Comparison of ENCODE assay signal across 19 cellular contexts in the genomic region with DNA sequence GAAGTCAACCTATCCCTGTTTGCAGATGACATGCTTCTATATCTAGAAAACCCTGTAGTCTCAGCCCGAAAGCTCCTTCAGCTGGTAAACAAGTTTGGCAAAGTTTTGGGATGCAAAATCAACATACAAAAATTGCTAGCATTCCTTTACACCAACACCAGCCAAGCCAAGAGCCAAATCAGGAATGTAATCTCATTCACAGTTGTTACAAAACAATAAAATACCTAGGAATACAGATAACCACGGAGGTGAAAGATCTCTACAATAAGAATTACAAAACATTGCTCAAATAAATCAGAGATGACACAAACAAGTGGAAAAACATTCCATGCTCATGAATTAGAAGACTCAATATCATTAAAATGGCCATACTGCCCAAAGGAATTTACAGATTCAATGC. TPM values are rescaled to one million over a fixed set of nuclear protein-coding genes. Genes with fewer than 3 reads are reported as not detected.
"Had no signal": no experiment of that assay in that cellular context is flagged by ENCODE, and none has a peak within 500 bp of the region (broad histone marks: within the 10 kb centered on the region; RNA-seq: fewer than 3 reads in every experiment).

No MANE protein-coding gene starts in this region.

- ATAC-seq: activated T-cell treated with anti-CD3 and anti-CD28 coated beads, Interleukin-2, amount 50 U/mL, for 72 hours; left colon; natural killer cell; stimulated activated naive CD8-positive, alpha-beta T cell treated with anti-CD3 and anti-CD28 coated beads, Interleukin-15, Interleukin-2, amounts not matched to agents 100 U/mL and 50 U/mL, for 24 hours had no signal

- DNase-seq: activated CD4-positive, alpha-beta memory T cell treated with anti-CD3 and anti-CD28 coated beads for 36 hours; activated CD8-positive, alpha-beta memory T cell treated with anti-CD3 and anti-CD28 coated beads, Interleukin-2, amount 50 U/mL, for 4 hours; activated gamma-delta T cell treated with Interleukin-2 at 50 U/mL for 16 hours; activated naive CD8-positive, alpha-beta T cell treated with anti-CD3 and anti-CD28 coated beads, Interleukin-2, amount 10 ng/mL, durations not matched to agents 7 days and 5 days; activated T-cell treated with anti-CD3 and anti-CD28 coated beads, Interleukin-2, amount 50 U/mL, for 72 hours; aorta; effector CD8-positive, alpha-beta T cell; hypothalamus; left colon; natural killer cell; occipital lobe; stimulated activated CD4-positive, alpha-beta T cell treated with anti-CD3 and anti-CD28 coated beads, Interleukin-4, amount 100 ng/mL, for 1 hour; stimulated activated CD8-positive, alpha-beta memory T cell treated with anti-CD3 and anti-CD28 coated beads, Interleukin-4, amount 100 ng/mL, for 48 hours; stimulated activated naive CD8-positive, alpha-beta T cell treated with anti-CD3 and anti-CD28 coated beads, Interleukin-15, Interleukin-2, amounts not matched to agents 100 U/mL and 50 U/mL, for 24 hours; T1000; upper lobe of left lung had no signal

- H3K4me3 ChIP-seq: coronary artery, lung, suprapubic skin, upper lobe of left lung had no signal

- H3K36me3 Mint-ChIP-seq: activated CD4-positive, alpha-beta memory T cell treated with anti-CD3 and anti-CD28 coated beads for 36 hours; activated naive CD8-positive, alpha-beta T cell treated with anti-CD3 and anti-CD28 coated beads, Interleukin-2, amount 10 ng/mL, durations not matched to agents 7 days and 5 days had no signal

- H3K4me1 Mint-ChIP-seq: activated naive CD8-positive, alpha-beta T cell treated with anti-CD3 and anti-CD28 coated beads, Interleukin-2, amount 10 ng/mL, durations not matched to agents 7 days and 5 days; natural killer cell had no signal

- H3K4me3 Mint-ChIP-seq: activated CD4-positive, alpha-beta memory T cell treated with anti-CD3 and anti-CD28 coated beads for 36 hours; activated naive CD8-positive, alpha-beta T cell treated with anti-CD3 and anti-CD28 coated beads, Interleukin-2, amount 10 ng/mL, durations not matched to agents 7 days and 5 days; activated T-cell treated with anti-CD3 and anti-CD28 coated beads, Interleukin-2, amount 50 U/mL, for 72 hours; natural killer cell had no signal

- H3K9me3 Mint-ChIP-seq: activated naive CD8-positive, alpha-beta T cell treated with anti-CD3 and anti-CD28 coated beads, Interleukin-2, amount 10 ng/mL, durations not matched to agents 7 days and 5 days; natural killer cell had no signal

- H3K27ac Mint-ChIP-seq: activated CD4-positive, alpha-beta memory T cell treated with anti-CD3 and anti-CD28 coated beads for 36 hours; activated naive CD8-positive, alpha-beta T cell treated with anti-CD3 and anti-CD28 coated beads, Interleukin-2, amount 10 ng/mL, durations not matched to agents 7 days and 5 days; activated T-cell treated with anti-CD3 and anti-CD28 coated beads, Interleukin-2, amount 50 U/mL, for 72 hours; natural killer cell had no signal

RNA-seq across cellular contexts. Expression of a gene that starts 50.4 kb away (rescaled TPM):
- total RNA-seq: left colon had no signal
